In the genomic region with DNA sequence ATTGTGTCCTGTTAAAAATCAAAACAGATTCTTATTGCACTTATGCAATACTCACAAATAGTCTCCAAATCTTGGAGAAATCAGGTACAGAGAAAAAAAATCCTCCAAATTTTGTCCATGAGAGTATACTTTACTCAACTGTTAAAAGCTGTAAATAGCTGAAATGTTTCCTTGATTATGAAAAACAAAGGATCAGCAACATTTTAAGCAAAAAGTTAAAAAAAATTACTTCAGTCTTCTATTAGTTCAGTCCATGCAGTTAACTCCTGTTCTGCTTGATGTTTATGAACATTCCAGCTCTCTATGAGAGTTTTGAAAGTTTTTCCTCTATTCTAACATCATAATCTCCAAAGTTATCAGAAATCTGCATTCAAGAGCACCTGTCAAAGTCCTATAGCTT, we compare ENCODE assay signal across 38 cellular contexts. TPM values are rescaled to one million over a fixed set of nuclear protein-coding genes. Genes with fewer than 3 reads are reported as not detected.
DNase-seq lines count a peak whose midpoint lies in the region; ATAC-seq and TF ChIP-seq lines count a peak whose summit lies in the region.
"Had no signal": no experiment of that assay in that cellular context is flagged by ENCODE, and none has a peak within 500 bp of the region (broad histone marks: within the 10 kb centered on the region; RNA-seq: fewer than 3 reads in every experiment).

No MANE protein-coding gene starts in this region.

- DNase-seq in NCI-H2171 treated with DMSO at 0.1 percent for 48 hours (lab: John Stamatoyannopoulos, UW): peak; percentile 14
- no peak for DNase-seq in NCI-H2171 (lab: John Stamatoyannopoulos, UW)
- DNase-seq in OCI-M1 (lab: John Stamatoyannopoulos, UW): peak; percentile 18
- peak; percentile 2 for DNase-seq in mesendoderm
- no peak for DNase-seq in NCI-H1092 treated with DMSO at 0.1 percent for 48 hours (lab: John Stamatoyannopoulos, UW)
- DNase-seq in A172 (ENCODE audit: low spot score): no peak
- DNase-seq: 8988T; ACHN; AML-193; BE2C; C1 segment of cervical spinal cord; Caco-2; Calu3; CD4-positive, alpha-beta memory T cell; CD4-positive, alpha-beta T cell; CD4-positive, CD25-positive, alpha-beta regulatory T cell; CD8-positive, alpha-beta memory T cell; CD8-positive, alpha-beta T cell; COR-L47; DMS 273 treated with DMSO at 0.1 percent for 48 hours; DMS153; DMS53; DMS79; DMS79 treated with DMSO at 0.1 percent for 48 hours; DND-41; EL had no signal

- no peak overlapping the region for H3K18ac ChIP-seq in mesendoderm (ENCODE audit: low read length)

- H3K4me2 ChIP-seq in mesendoderm (ENCODE audit: low read length): no peak overlapping the region
- H3K4me2 ChIP-seq: A549; BLaER1; BLaER1 treated with 17β-estradiol and CSF1 and Interleukin-3, amounts not matched to agents 10 nM and 100 nM had no signal

- no peak overlapping the region for H3K23ac ChIP-seq in mesendoderm (ENCODE audit: low read length)

- no peaks in the 10 kb centered on the region for H3K9me3 ChIP-seq in HEK293 (ENCODE audit: control insufficient read depth, insufficient read depth, low read depth, low read length)
- H3K9me3 ChIP-seq: BE2C, Caco-2 had no signal

- H3K4ac ChIP-seq in mesendoderm (ENCODE audit: low read depth, low read length): no peak overlapping the region

- no peak overlapping the region for H2BK5ac ChIP-seq in mesendoderm (ENCODE audit: low read length)

- ATAC-seq in GM19328 (IDR thresholded peaks at IDR 0.05; ENCODE audit: unreplicated experiment): no peak
- ATAC-seq: A549; CD8-positive, alpha-beta T cell had no signal

- H4K5ac ChIP-seq in mesendoderm (ENCODE audit: low read length): no peak overlapping the region

- no peaks in the 10 kb centered on the region for H3K79me2 ChIP-seq in mesendoderm (ENCODE audit: control insufficient read depth, insufficient read depth, low read length)

- no peak for TF ChIP-seq CTCF in HEK293 (tag by site-specific recombination; IDR thresholded peaks at IDR 0.05)

- H2AK5ac ChIP-seq in mesendoderm (ENCODE audit: low read length): no peak overlapping the region

- H4K8ac ChIP-seq in mesendoderm (ENCODE audit: low read depth, low read length): no peak overlapping the region

- POLR2A ChIA-PET in HEK293 (lab: Yijun Ruan, JAX): no interaction called here

- H3K4me1 ChIP-seq in HEK293 (ENCODE audit: control insufficient read depth, insufficient read depth, low read length): no peaks in the 10 kb centered on the region
- no peaks in the 10 kb centered on the region for H3K4me1 ChIP-seq in mesendoderm (ENCODE audit: control insufficient read depth, low read depth, low read length)
- H3K4me1 ChIP-seq: A549; BE2C; BLaER1; BLaER1 treated with 17β-estradiol and CSF1 and Interleukin-3, amounts not matched to agents 10 nM and 100 nM; Caco-2 had no signal

- no peak overlapping the region for H3K56ac ChIP-seq in mesendoderm (ENCODE audit: low read length)

- H3K36me3 ChIP-seq in HEK293 (ENCODE audit: control insufficient read depth in 2 of 2, insufficient read depth in 1 of 2, low read length in 2 of 2): no peaks in the 10 kb centered on the region
- no peaks in the 10 kb centered on the region for H3K36me3 ChIP-seq in mesendoderm (ENCODE audit: control insufficient read depth, insufficient read depth, low read length)
- H3K36me3 ChIP-seq: BE2C; BLaER1; BLaER1 treated with 17β-estradiol and CSF1 and Interleukin-3, amounts not matched to agents 10 nM and 100 nM had no signal

- H3K27me3 ChIP-seq in mesendoderm (ENCODE audit: insufficient read depth, low read length, poor library complexity): no peaks in the 10 kb centered on the region
- H3K27me3 ChIP-seq: BE2C; BLaER1; BLaER1 treated with 17β-estradiol and CSF1 and Interleukin-3, amounts not matched to agents 10 nM and 100 nM had no signal

- H3K27ac ChIP-seq in HEK293 (ENCODE audit: extremely low read depth, low read depth, low read length) (no peak overlapping the region), mesendoderm (ENCODE audit: low read depth, low read length) (no peak overlapping the region)
- H3K27ac ChIP-seq: 22Rv1; A549; BLaER1; BLaER1 treated with 17β-estradiol and CSF1 and Interleukin-3, amounts not matched to agents 10 nM and 100 nM; C4-2B had no signal

- H3K4me3 ChIP-seq in HEK293 (ENCODE audit: low read depth, low read length): no peak overlapping the region
- H3K4me3 ChIP-seq in mesendoderm (ENCODE audit: low read length): no peak overlapping the region
- H3K4me3 ChIP-seq: A549; BLaER1; BLaER1 treated with 17β-estradiol and CSF1 and Interleukin-3, amounts not matched to agents 10 nM and 100 nM had no signal

- no peak overlapping the region for H2BK15ac ChIP-seq in mesendoderm (replicated peaks; ENCODE audit: low read depth)

- H3K9ac ChIP-seq in mesendoderm (ENCODE audit: low read length): no peak overlapping the region
- H3K9ac ChIP-seq: BLaER1; BLaER1 treated with 17β-estradiol and CSF1 and Interleukin-3, amounts not matched to agents 10 nM and 100 nM had no signal

- no peaks in the 10 kb centered on the region for H3K79me1 ChIP-seq in mesendoderm (ENCODE audit: low read length)

- no peak overlapping the region for H2BK120ac ChIP-seq in mesendoderm (ENCODE audit: low read depth, low read length)

- CTCF ChIA-PET in HEK293 (lab: Yijun Ruan, JAX): no interaction called here

TF ChIP-seq in HEK293, 187 proteins besides CTCF, POLR2A, EP300 and RAD21:
- TF ChIP-seq, protein P1, sequence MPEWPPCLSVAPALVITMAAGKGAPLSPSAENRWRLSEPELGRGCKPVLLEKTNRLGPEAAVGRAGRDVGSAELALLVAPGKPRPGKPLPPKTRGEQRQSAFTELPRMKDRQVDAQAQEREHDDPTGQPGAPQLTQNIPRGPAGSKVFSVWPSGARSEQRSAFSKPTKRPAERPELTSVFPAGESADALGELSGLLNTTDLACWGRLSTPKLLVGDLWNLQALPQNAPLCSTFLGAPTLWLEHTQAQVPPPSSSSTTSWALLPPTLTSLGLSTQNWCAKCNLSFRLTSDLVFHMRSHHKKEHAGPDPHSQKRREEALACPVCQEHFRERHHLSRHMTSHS (tag by site-specific recombination; IDR thresholded peaks at IDR 0.05): no peak
- TF ChIP-seq SETDB1 (IDR thresholded peaks at IDR 0.05; ENCODE audit: insufficient read length, low read length): peak; percentile 91

RNA-seq across cellular contexts. Expression of gene ZNF80, which starts 22.8 kb away (rescaled TPM):
- not detected for polyA plus RNA-seq in mesendoderm (2013, experiment 1 of 2)
- polyA plus RNA-seq in mesendoderm (2013, experiment 2 of 2): not detected
- not detected in 2 replicates for total RNA-seq in A172 (2014; rRNA removed; shearing (Covaris generic))
- total RNA-seq: A673, Caco-2, Calu3, Daoy had no signal
- polyA plus RNA-seq: A549, AG04450, BJ, CD14-positive monocyte had no signal

RNA-seq across cellular contexts. Expression of gene TIGIT, which starts 33.7 kb away (rescaled TPM):
- 0.13 TPM for polyA plus RNA-seq in mesendoderm (2013, experiment 1 of 2)
- polyA plus RNA-seq in mesendoderm (2013, experiment 2 of 2): 0.15 TPM
- total RNA-seq in A172 (2014; rRNA removed; shearing (Covaris generic)): not detected in 2 replicates
- total RNA-seq: A673, Caco-2, Calu3, Daoy had no signal
- polyA plus RNA-seq: A549, AG04450, BJ had no signal

Comparison
In these comparisons a context has a peak if more than half of its experiments do, and no peak if none do; other contexts are left out.
1. DNase-seq: peak in NCI-H2171 treated with DMSO at 0.1 percent for 48 hours (single experiment), OCI-M1 (single experiment) and mesendoderm (single experiment); none in NCI-H2171 (single experiment), NCI-H1092 treated with DMSO at 0.1 percent for 48 hours (single experiment) and A172 (single experiment).